12 cellular contexts compared by ENCODE assay signal in the genomic region with DNA sequence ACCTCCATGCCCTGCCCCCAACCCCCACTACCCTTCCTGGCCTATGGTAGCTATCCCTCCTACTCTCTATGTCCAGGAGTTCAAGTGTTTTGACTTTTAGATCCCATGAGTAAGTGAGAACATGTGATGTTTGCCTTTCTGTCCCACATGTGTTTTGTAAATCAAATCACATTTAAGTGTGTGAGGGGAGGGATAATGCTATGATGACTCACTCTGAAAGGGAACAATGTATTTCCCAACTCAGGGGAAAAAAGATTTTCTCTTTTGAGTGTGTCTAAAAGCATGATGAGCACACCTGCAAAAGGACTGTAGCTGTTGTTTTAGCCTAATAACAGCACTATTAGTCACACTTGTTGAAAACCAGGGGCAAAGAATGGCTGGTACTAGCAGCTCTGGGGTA.
DNase-seq lines count a peak whose midpoint lies in the region; ATAC-seq and TF ChIP-seq lines count a peak whose summit lies in the region.
"Had no signal": no experiment of that assay in that cellular context is flagged by ENCODE, and none has a peak within 500 bp of the region (broad histone marks: within the 10 kb centered on the region; RNA-seq: fewer than 3 reads in every experiment).

No MANE protein-coding gene starts in this region.

- peak overlapping the region; percentile 82 for H3K27ac Mint-ChIP-seq in activated naive CD8-positive, alpha-beta T cell treated with anti-CD3 and anti-CD28 coated beads for 36 hours
- no peak overlapping the region for H3K27ac Mint-ChIP-seq in glutamatergic neuron (ENCODE audit: unreplicated experiment)

- DNase-seq in AML-193 (lab: John Stamatoyannopoulos, UW) (peak; percentile 6 to 22), HFF-Myc (ENCODE audit: extremely low read depth, low read depth) (peak; percentile 74), kidney tubule cell (ENCODE audit: low spot score) (peak; percentile 79), DMS114 treated with DMSO at 0.1 percent for 48 hours (lab: John Stamatoyannopoulos, UW; ENCODE audit: unreplicated experiment) (no peak), glutamatergic neuron (no peak)
- no peak for DNase-seq in activated naive CD8-positive, alpha-beta T cell treated with anti-CD3 and anti-CD28 coated beads for 36 hours
- DNase-seq: activated CD4-positive, CD25-positive, alpha-beta regulatory T cell; effector memory CD4-positive, alpha-beta T cell; H7; stimulated activated CD8-positive, alpha-beta memory T cell treated with anti-CD3 and anti-CD28 coated beads, Interleukin-4, amount 100 ng/mL, for 48 hours had no signal

- TF ChIP-seq CTCF in HFF-Myc (IDR thresholded peaks at IDR 0.05; ENCODE audit: low read depth, low read length, missing control alignments) (no peak), glutamatergic neuron (IDR thresholded peaks at IDR 0.05; ENCODE audit: partially characterized antibody, unreplicated experiment) (no peak)

- H3K27me3 Mint-ChIP-seq in activated naive CD8-positive, alpha-beta T cell treated with anti-CD3 and anti-CD28 coated beads for 36 hours, result no peaks in the 10 kb centered on the region
- no peaks in the 10 kb centered on the region for H3K27me3 Mint-ChIP-seq in glutamatergic neuron (ENCODE audit: unreplicated experiment)

- ATAC-seq in GM18520 (IDR thresholded peaks at IDR 0.05; ENCODE audit: unreplicated experiment) (no peak), HG03196 (IDR thresholded peaks at IDR 0.05; ENCODE audit: unreplicated experiment) (no peak)

- peaks cover 7% of the 10 kb centered on the region for H3K9me3 Mint-ChIP-seq in activated naive CD8-positive, alpha-beta T cell treated with anti-CD3 and anti-CD28 coated beads for 36 hours
- no peaks in the 10 kb centered on the region for H3K9me3 Mint-ChIP-seq in glutamatergic neuron (ENCODE audit: unreplicated experiment)

- H3K4me3 Mint-ChIP-seq in activated naive CD8-positive, alpha-beta T cell treated with anti-CD3 and anti-CD28 coated beads for 36 hours, result peak overlapping the region; percentile 4
- H3K4me3 Mint-ChIP-seq in glutamatergic neuron (ENCODE audit: unreplicated experiment), result no peak overlapping the region

- peaks cover 74% of the 10 kb centered on the region for H3K4me1 Mint-ChIP-seq in activated naive CD8-positive, alpha-beta T cell treated with anti-CD3 and anti-CD28 coated beads for 36 hours
- peaks cover under 1% of the 10 kb centered on the region for H3K4me1 Mint-ChIP-seq in glutamatergic neuron (ENCODE audit: low read depth, unreplicated experiment)

- H3K36me3 Mint-ChIP-seq in activated naive CD8-positive, alpha-beta T cell treated with anti-CD3 and anti-CD28 coated beads for 36 hours, result peaks cover 59% of the 10 kb centered on the region
- H3K36me3 Mint-ChIP-seq in glutamatergic neuron (ENCODE audit: unreplicated experiment), result no peaks in the 10 kb centered on the region

- H3K4me3 ChIP-seq in HFF-Myc (replicated peaks; ENCODE audit: low read depth, low read length), result no peak overlapping the region

Comparison
In these comparisons a context has a peak if more than half of its experiments do, and no peak if none do; other contexts are left out.
1. DNase-seq: peak in AML-193 (2 of 2), HFF-Myc (single experiment) and kidney tubule cell (single experiment); none in activated naive CD8-positive, alpha-beta T cell treated with anti-CD3 and anti-CD28 coated beads for 36 hours (single experiment), DMS114 treated with DMSO at 0.1 percent for 48 hours (single experiment) and glutamatergic neuron (single experiment).